8 cellular contexts compared by ENCODE assay signal in genomic region chr16:15653227-15653626, GRCh38. TPM values are rescaled to one million over a fixed set of nuclear protein-coding genes. Genes with fewer than 3 reads are reported as not detected.
DNase-seq lines count a peak whose midpoint lies in the region; ATAC-seq and TF ChIP-seq lines count a peak whose summit lies in the region.

No MANE protein-coding gene starts in this region.

- H3K4me3 ChIP-seq in astrocyte of the cerebellum (ENCODE audit: low read depth, low read length) = no peak overlapping the region
- no peak overlapping the region for H3K4me3 ChIP-seq in H7 (ENCODE audit: insufficient read depth, low read depth, low read length)

- ATAC-seq in HG02678 (IDR thresholded peaks at IDR 0.05; ENCODE audit: unreplicated experiment) (no peak), GM21423 (IDR thresholded peaks at IDR 0.05; ENCODE audit: unreplicated experiment) (no peak), GM21360 (IDR thresholded peaks at IDR 0.05; ENCODE audit: unreplicated experiment) (no peak)

- no peak for TF ChIP-seq CTCF in AG09319 (IDR thresholded peaks at IDR 0.05; ENCODE audit: low read depth, low read length)
- no peak for TF ChIP-seq CTCF in astrocyte of the cerebellum (IDR thresholded peaks at IDR 0.05; ENCODE audit: low read depth, low read length, missing control alignments)

- H3K27me3 ChIP-seq in H7 (ENCODE audit: control insufficient read depth, insufficient read depth, low read length) = no peaks in the 10 kb centered on the region

- peaks cover 2% of the 10 kb centered on the region for H3K36me3 ChIP-seq in H7 (replicated peaks; ENCODE audit: control insufficient read depth, insufficient read depth, low read length)

- in situ Hi-C loops in astrocyte of the cerebellum (cut with HindIII; ENCODE audit: low sequenced_read_pairs) = no loop called here

- DNase-seq in AG09319 (ENCODE audit: extremely low read depth, low read depth) (peak; percentile 64), HuH-7 (ENCODE audit: low spot score) (peak; percentile 38), astrocyte of the cerebellum (ENCODE audit: low read depth) (peak; percentile 49), mesenteric fat pad (ENCODE audit: low spot score) (peak; percentile 24), H7 (no peak)

RNA-seq across cellular contexts. Expression of gene NDE1, which starts 3.2 kb away (rescaled TPM):
- total RNA-seq in mesenteric fat pad = 26.8 TPM
- 28.7 and 34.5 TPM in 2 replicates for total RNA-seq in H7 (2014; rRNA removed; shearing (Covaris generic))

RNA-seq across cellular contexts. Expression of gene MARF1, which starts 10.3 kb away (rescaled TPM):
- 51.4 TPM for total RNA-seq in mesenteric fat pad
- total RNA-seq in H7 (2014; rRNA removed; shearing (Covaris generic)) = 5.3 and 8.2 TPM in 2 replicates
